ENCODE assay signal across 11 cellular contexts in genomic region chr1:91440845-91441244, GRCh38. TPM values are rescaled to one million over a fixed set of nuclear protein-coding genes. Genes with fewer than 3 reads are reported as not detected.
A peak's percentile ranks its signal among the peaks of the same experiment; 100 is the strongest.
DNase-seq lines count a peak whose midpoint lies in the region; ATAC-seq and TF ChIP-seq lines count a peak whose summit lies in the region.
"Had no signal": no experiment of that assay in that cellular context is flagged by ENCODE, and none has a peak within 500 bp of the region (broad histone marks: within the 10 kb centered on the region; RNA-seq: fewer than 3 reads in every experiment).

No MANE protein-coding gene starts in this region.

- peak; percentile 30; the same call in 1 of the 2 replicates for TF ChIP-seq CTCF in BJ (IDR thresholded peaks at IDR 0.05; ENCODE audit: insufficient read depth, low read depth, low read length)
- peak; percentile 48; the same call in 1 of the 2 replicates for TF ChIP-seq CTCF in Panc1 (IDR thresholded peaks at IDR 0.05)
- peak; percentile 46 for TF ChIP-seq CTCF in fibroblast of mammary gland (conservative IDR thresholded peaks at IDR 0.05; ENCODE audit: control insufficient read depth, insufficient read depth, low read depth, low read length)
- no peak; the same call in 1 of the 2 replicates for TF ChIP-seq CTCF in MM.1S (IDR thresholded peaks at IDR 0.05; ENCODE audit: low read length)

- no peak overlapping the region for H3K27ac ChIP-seq in Panc1 (ENCODE audit: low read length)
- no peak overlapping the region for H3K27ac ChIP-seq in MM.1S (ENCODE audit: low read length)
- H3K27ac ChIP-seq: gastrocnemius medialis, stomach had no signal

- H3K4me1 ChIP-seq in Panc1 (ENCODE audit: control insufficient read depth, insufficient read depth, low read length), result no peaks in the 10 kb centered on the region
- no peaks in the 10 kb centered on the region for H3K4me1 ChIP-seq in MM.1S (ENCODE audit: low read length)
- H3K4me1 ChIP-seq: gastrocnemius medialis, stomach had no signal

- CTCF ChIA-PET in BJ (lab: Yijun Ruan, JAX), result interaction anchor here (2.1 kb wide), 1 partner anchor 61 kb away, joined by 8 read pairs; no protein-coding TSS in a partner anchor
- CTCF ChIA-PET in Panc1 (lab: Charles Lee), result interaction anchor here (0.6 kb wide), 1 partner anchor 477 kb away, joined by 10 read pairs; no protein-coding TSS in a partner anchor

- H3K9ac ChIP-seq in MM.1S (ENCODE audit: low read length), result no peak overlapping the region

- H3K79me2 ChIP-seq in MM.1S (ENCODE audit: low read length), result no peaks in the 10 kb centered on the region

- no peak overlapping the region for H2AFZ ChIP-seq in MM.1S (ENCODE audit: low read length)

- H3K9me2 ChIP-seq in MM.1S (replicated peaks; ENCODE audit: insufficient read depth, low read length), result no peaks in the 10 kb centered on the region

- no peaks in the 10 kb centered on the region for H4K20me1 ChIP-seq in MM.1S (ENCODE audit: insufficient read depth, low read length)

- H3K36me3 ChIP-seq in BJ (ENCODE audit: control insufficient read depth, insufficient read depth, low read length) (no peaks in the 10 kb centered on the region), Panc1 (ENCODE audit: control insufficient read depth, insufficient read depth, low read length) (no peaks in the 10 kb centered on the region), MM.1S (replicated peaks; ENCODE audit: insufficient read depth, low read length) (no peaks in the 10 kb centered on the region)
- H3K36me3 ChIP-seq: gastrocnemius medialis, stomach had no signal

- H3K27me3 ChIP-seq in BJ (ENCODE audit: control insufficient read depth, insufficient read depth, low read length) (no peaks in the 10 kb centered on the region), Panc1 (ENCODE audit: control insufficient read depth, insufficient read depth, low read length) (peaks cover 6% of the 10 kb centered on the region), MM.1S (replicated peaks; ENCODE audit: insufficient read depth, low read length) (no peaks in the 10 kb centered on the region)
- H3K27me3 ChIP-seq: gastrocnemius medialis, stomach had no signal

- no peak overlapping the region for H3K4me3 ChIP-seq in BJ (ENCODE audit: low read depth, low read length)
- no peak overlapping the region for H3K4me3 ChIP-seq in Panc1 (ENCODE audit: low read depth in 2 of 2, low read length in 2 of 2)
- H3K4me3 ChIP-seq in fibroblast of mammary gland (ENCODE audit: control insufficient read depth, low read depth, low read length), result no peak overlapping the region
- no peak overlapping the region for H3K4me3 ChIP-seq in MM.1S (ENCODE audit: low read length)
- H3K4me3 ChIP-seq: gastrocnemius medialis, stomach had no signal

- no peaks in the 10 kb centered on the region for H3F3A ChIP-seq in MM.1S (ENCODE audit: insufficient read depth, low read length)

- in situ Hi-C loops in Panc1 (cut with HindIII; ENCODE audit: low pct_unique_long_range_greater_than_20kb, low sequenced_read_pairs), result no loop called here

- POLR2A ChIA-PET in BJ (lab: Charles Lee) (no interaction called here), Panc1 (lab: Charles Lee) (interaction anchor here (0.6 kb wide), 1 partner anchor 1598 kb away, joined by 5 read pairs; no protein-coding TSS in a partner anchor)

- no TSS peak for BruUV-seq in Panc1 (replicated peaks; lab: Mats Ljungman, UMichigan)

- no peak overlapping the region for H3K4me2 ChIP-seq in MM.1S (ENCODE audit: low read depth, low read length)

- ATAC-seq in Panc1 (0 out of 2 replicates have a peak, but pooled peaks have one; percentile 73), HG02870 (IDR thresholded peaks at IDR 0.05; ENCODE audit: unreplicated experiment) (no peak)
- ATAC-seq: gastrocnemius medialis had no signal

- intact Hi-C loops in Panc1 (cut with micrococcal nuclease; ENCODE audit: unreplicated experiment) (no loop called here), posterior cingulate gyrus (cut with DNase I) (no loop called here)

- no peaks in the 10 kb centered on the region for H3K9me3 ChIP-seq in Panc1 (ENCODE audit: control insufficient read depth, insufficient read depth, low read depth, low read length)
- no peaks in the 10 kb centered on the region for H3K9me3 ChIP-seq in MM.1S (replicated peaks; ENCODE audit: insufficient read depth, low read length)
- H3K9me3 ChIP-seq: gastrocnemius medialis had no signal

- no peak for DNase-seq in BJ (ENCODE audit: low read depth)
- DNase-seq in HCEC 1CT, result peak; percentile 20
- no peak for DNase-seq in Panc1 (ENCODE audit: low read depth, low spot score)
- peak; percentile 35 for DNase-seq in fibroblast of mammary gland (ENCODE audit: low read depth)
- no peak for DNase-seq in MM.1S
- DNase-seq in HuH-7.5 (ENCODE audit: low spot score), result no peak
- no peak for DNase-seq in posterior cingulate gyrus
- DNase-seq: activated B cell treated with CpG ODN at 0.5 μM for 24 hours, gastrocnemius medialis, stomach had no signal

RNA-seq across cellular contexts. Expression of gene HFM1, which starts 36.2 kb away (rescaled TPM):
- not detected in 2 replicates for polyA plus RNA-seq in BJ (2011; rRNA removed)
- not detected in 2 replicates for polyA minus RNA-seq in BJ (2011; rRNA and poly(A)+ RNA removed)
- 0.39 TPM for total RNA-seq in Panc1 (2021; ENCODE audit: unreplicated experiment)
- polyA plus RNA-seq in Panc1 (2012; ENCODE audit: insufficient read length), result 0.28 TPM

RNA-seq across cellular contexts. Expression of gene CDC7, which starts 59.8 kb away (rescaled TPM):
- 2.6 and 2.8 TPM in 2 replicates for polyA plus RNA-seq in BJ (2011; rRNA removed)
- 1.3 TPM in 2 replicates for polyA minus RNA-seq in BJ (2011; rRNA and poly(A)+ RNA removed)
- total RNA-seq in Panc1 (2021; ENCODE audit: unreplicated experiment), result 30.1 TPM
- polyA plus RNA-seq in Panc1 (2012; ENCODE audit: insufficient read length), result 11.9 TPM

Comparison
In these comparisons a context has a peak if more than half of its experiments do, and no peak if none do; other contexts are left out.
1. DNase-seq: peak in HCEC 1CT (single experiment) and fibroblast of mammary gland (single experiment); none in BJ (single experiment), Panc1 (single experiment), MM.1S (single experiment), HuH-7.5 (single experiment) and posterior cingulate gyrus (0 of 10).